21 cellular contexts compared by ENCODE assay signal in the genomic region with DNA sequence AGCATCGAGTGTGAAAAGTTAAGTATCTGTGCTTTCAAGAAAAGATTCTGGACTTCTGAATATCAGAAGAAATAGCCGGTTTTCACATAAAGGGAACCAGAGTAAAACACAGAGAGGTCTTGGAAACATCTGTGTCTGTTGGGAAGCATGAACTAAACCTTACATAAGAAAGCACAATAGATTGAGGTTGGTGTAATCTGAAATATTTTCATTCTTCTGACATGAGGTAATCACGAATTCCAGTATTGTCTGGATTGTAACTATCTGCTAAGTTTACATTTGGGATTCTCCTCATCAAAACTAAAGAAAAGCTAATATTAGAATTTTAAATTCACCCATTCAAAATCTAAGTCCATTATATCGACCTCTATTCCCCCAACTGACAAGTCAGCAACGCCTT.
DNase-seq lines count a peak whose midpoint lies in the region; ATAC-seq and TF ChIP-seq lines count a peak whose summit lies in the region.
"Had no signal": no experiment of that assay in that cellular context is flagged by ENCODE, and none has a peak within 500 bp of the region (broad histone marks: within the 10 kb centered on the region; RNA-seq: fewer than 3 reads in every experiment).

No MANE protein-coding gene starts in this region.

- H3K4me3 ChIP-seq in coronary artery: no peak overlapping the region

- CTCF ChIA-PET in HEK293T (lab: Yijun Ruan, JAX): no interaction called here

- H3K27ac ChIP-seq in coronary artery: no peak overlapping the region

- peak; percentile 51 for DNase-seq in AG20443 (ENCODE audit: low spot score)
- DNase-seq in amniotic epithelial cell (ENCODE audit: low read depth): peak; percentile 19
- DNase-seq in fibroblast of peridontal ligament (ENCODE audit: extremely low read depth): peak; percentile 15
- peak; percentile 31 for DNase-seq in non-pigmented ciliary epithelial cell (ENCODE audit: low read depth)
- no peak for DNase-seq in GM19238 (ENCODE audit: insufficient read length, low spot score)
- no peak for DNase-seq in coronary artery (ENCODE audit: low spot score)
- DNase-seq in HEK293T (ENCODE audit: extremely low spot score): no peak
- DNase-seq: COR-L47, HFFc6, KBM-7, NCI-H1105 treated with DMSO at 0.1 percent for 48 hours, NCI-H1694 treated with DMSO at 0.1 percent for 48 hours, NCI-H2107, NCI-H510A treated with DMSO at 0.1 percent for 48 hours, NCI-H774, OCI-M1, RPMI8226, SHP77 treated with DMSO at 0.1 percent for 48 hours, SK-N-SH had no signal

- TF ChIP-seq CTCF in coronary artery (IDR thresholded peaks at IDR 0.05): no peak

- ATAC-seq in HG02885 (IDR thresholded peaks at IDR 0.05; ENCODE audit: poor library complexity, unreplicated experiment): no peak
- ATAC-seq: HepG2 had no signal

- POLR2A ChIA-PET in HEK293T (lab: Yijun Ruan, JAX): no interaction called here

TF ChIP-seq in HEK293T, 16 proteins besides CTCF, POLR2A, EP300 and RAD21:
- TF ChIP-seq TARDBP (IDR thresholded peaks at IDR 0.05) (no peak), NFRKB (IDR thresholded peaks at IDR 0.05) (no peak), HDGF (IDR thresholded peaks at IDR 0.05; ENCODE audit: borderline replicate concordance) (no peak), ARNT (IDR thresholded peaks at IDR 0.05) (no peak)
- TF ChIP-seq, protein P1, sequence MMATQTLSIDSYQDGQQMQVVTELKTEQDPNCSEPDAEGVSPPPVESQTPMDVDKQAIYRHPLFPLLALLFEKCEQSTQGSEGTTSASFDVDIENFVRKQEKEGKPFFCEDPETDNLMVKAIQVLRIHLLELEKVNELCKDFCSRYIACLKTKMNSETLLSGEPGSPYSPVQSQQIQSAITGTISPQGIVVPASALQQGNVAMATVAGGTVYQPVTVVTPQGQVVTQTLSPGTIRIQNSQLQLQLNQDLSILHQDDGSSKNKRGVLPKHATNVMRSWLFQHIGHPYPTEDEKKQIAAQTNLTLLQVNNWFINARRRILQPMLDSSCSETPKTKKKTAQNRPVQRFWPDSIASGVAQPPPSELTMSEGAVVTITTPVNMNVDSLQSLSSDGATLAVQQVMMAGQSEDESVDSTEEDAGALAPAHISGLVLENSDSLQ (IDR thresholded peaks at IDR 0.05): no peak

Comparison
In these comparisons a context has a peak if more than half of its experiments do, and no peak if none do; other contexts are left out.
1. DNase-seq: peak in AG20443 (single experiment), amniotic epithelial cell (single experiment), fibroblast of peridontal ligament (single experiment) and non-pigmented ciliary epithelial cell (single experiment); none in GM19238 (single experiment), coronary artery (single experiment) and HEK293T (single experiment).